17 cellular contexts compared by ENCODE assay signal in the genomic region with DNA sequence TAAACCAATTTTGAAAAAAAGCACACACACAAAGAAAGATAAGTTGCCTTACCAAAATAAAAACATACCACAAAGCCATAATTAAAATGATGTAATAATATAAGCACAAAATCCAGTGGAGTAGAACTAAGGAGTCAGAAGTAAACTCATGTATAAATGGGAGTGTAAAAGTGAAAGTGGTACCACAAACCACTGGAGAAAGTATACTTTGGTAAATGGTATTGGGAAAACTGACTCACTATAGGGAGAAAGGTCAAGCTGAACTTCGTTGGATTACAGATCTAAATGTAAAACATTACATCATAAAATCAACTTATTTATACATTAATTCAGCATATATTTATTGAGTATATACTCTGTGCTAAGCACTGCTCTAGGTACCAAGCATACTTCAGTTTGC. TPM values are rescaled to one million over a fixed set of nuclear protein-coding genes. Genes with fewer than 3 reads are reported as not detected.
DNase-seq lines count a peak whose midpoint lies in the region; ATAC-seq and TF ChIP-seq lines count a peak whose summit lies in the region.
"Had no signal": no experiment of that assay in that cellular context is flagged by ENCODE, and none has a peak within 500 bp of the region (broad histone marks: within the 10 kb centered on the region; RNA-seq: fewer than 3 reads in every experiment).

No MANE protein-coding gene starts in this region.

- H3K27me3 Mint-ChIP-seq in effector memory CD8-positive, alpha-beta T cell: no peaks in the 10 kb centered on the region

- H3F3A ChIP-seq in Loucy (ENCODE audit: low read depth): no peaks in the 10 kb centered on the region

- no peaks in the 10 kb centered on the region for H4K20me1 ChIP-seq in Loucy (ENCODE audit: insufficient read depth, low read length, poor library complexity, severe bottlenecking)

- no peaks in the 10 kb centered on the region for H3K27me3 ChIP-seq in Loucy (ENCODE audit: insufficient read depth, low read length, poor library complexity, severe bottlenecking)
- H3K27me3 ChIP-seq: SJSA1 had no signal

- H3K9ac ChIP-seq in Loucy (ENCODE audit: low read depth, low read length, poor library complexity, severe bottlenecking): no peak overlapping the region

- ATAC-seq in stimulated activated naive CD8-positive, alpha-beta T cell treated with anti-CD3 and anti-CD28 coated beads, Interleukin-15, Interleukin-2, amounts not matched to agents 100 U/mL and 50 U/mL, for 24 hours: no peak
- no peak for ATAC-seq in GM19395 (IDR thresholded peaks at IDR 0.05; ENCODE audit: unreplicated experiment)
- no peak for ATAC-seq in effector memory CD8-positive, alpha-beta T cell (replicated peaks)

- H3K4me3 ChIP-seq in Loucy (ENCODE audit: low read length, poor library complexity, severe bottlenecking): no peak overlapping the region
- H3K4me3 ChIP-seq in cardiac fibroblast (replicated peaks in 1 of 2; ENCODE audit: low read depth in 2 of 2, low read length in 2 of 2): no peak overlapping the region
- no peak overlapping the region for H3K4me3 ChIP-seq in fibroblast of villous mesenchyme (ENCODE audit: low read depth, low read length)
- H3K4me3 ChIP-seq: HAP-1, PC-9, SJSA1 had no signal

- no peak overlapping the region for H3K4me3 Mint-ChIP-seq in effector memory CD8-positive, alpha-beta T cell

- no peaks in the 10 kb centered on the region for H3K4me1 Mint-ChIP-seq in effector memory CD8-positive, alpha-beta T cell (ENCODE audit: low read depth in 2 of 2)

- H3K4me1 ChIP-seq in Loucy (ENCODE audit: insufficient read depth, low read length, poor library complexity, severe bottlenecking): no peaks in the 10 kb centered on the region
- H3K4me1 ChIP-seq: Caco-2, HAP-1, SJSA1 had no signal

- no peaks in the 10 kb centered on the region for H3K36me3 Mint-ChIP-seq in effector memory CD8-positive, alpha-beta T cell (ENCODE audit: insufficient read depth)

- peak overlapping the region; percentile 59; the same call in 1 of the 2 replicates for H2AFZ ChIP-seq in Loucy (ENCODE audit: low read length)
- H2AFZ ChIP-seq: PC-9 had no signal

- no peaks in the 10 kb centered on the region for H3K79me2 ChIP-seq in Loucy (ENCODE audit: insufficient read depth, low read length)

- H3K9me3 Mint-ChIP-seq in effector memory CD8-positive, alpha-beta T cell: peaks cover 6 to 13% of the 10 kb centered on the region in 2 donors

- no peak overlapping the region for H3K4me2 ChIP-seq in Loucy (ENCODE audit: low read depth, low read length, poor library complexity, severe bottlenecking)
- H3K4me2 ChIP-seq: PC-9 had no signal

- H3K9me2 ChIP-seq in Loucy (replicated peaks; ENCODE audit: low read depth, low read length): no peaks in the 10 kb centered on the region

- H3K27ac Mint-ChIP-seq in effector memory CD8-positive, alpha-beta T cell: no peak overlapping the region

- no peaks in the 10 kb centered on the region; the same call in 1 of the 2 replicates for H3K9me3 ChIP-seq in Loucy (ENCODE audit: insufficient read depth, low read depth, low read length)
- H3K9me3 ChIP-seq: Caco-2, HAP-1, SJSA1 had no signal

- TF ChIP-seq CTCF in Loucy (conservative IDR thresholded peaks at IDR 0.05; ENCODE audit: low read length): no peak
- TF ChIP-seq CTCF in cardiac fibroblast (IDR thresholded peaks at IDR 0.05; ENCODE audit: low read depth, low read length): no peak
- TF ChIP-seq CTCF in fibroblast of villous mesenchyme (IDR thresholded peaks at IDR 0.05; ENCODE audit: insufficient read depth, low read depth, low read length): no peak

- H3K36me3 ChIP-seq in Loucy (ENCODE audit: insufficient read depth, low read length): no peaks in the 10 kb centered on the region
- H3K36me3 ChIP-seq: HAP-1, SJSA1 had no signal

- peak; percentile 12 to 22 for DNase-seq in cardiac fibroblast (ENCODE audit: low read depth in 2 of 2)
- DNase-seq in fibroblast of villous mesenchyme (ENCODE audit: low read depth): peak; percentile 13
- DNase-seq in stromal cell of bone marrow (ENCODE audit: low read depth): peak; percentile 41
- no peak for DNase-seq in stimulated activated naive CD8-positive, alpha-beta T cell treated with anti-CD3 and anti-CD28 coated beads, Interleukin-15, Interleukin-2, amounts not matched to agents 100 U/mL and 50 U/mL, for 24 hours
- no peak for DNase-seq in effector memory CD8-positive, alpha-beta T cell
- DNase-seq: Caco-2, KBM-7, NCI-H1048, NCI-H146, NCI-H2081 treated with DMSO at 0.1 percent for 48 hours, NCI-H510A, NCI-H774, PC-9 had no signal

RNA-seq across cellular contexts. Expression of a gene that starts 46.3 kb away (rescaled TPM):
- 0.64 and 1.7 TPM in 2 replicates for total RNA-seq in fibroblast of villous mesenchyme
- total RNA-seq: PC-9 had no signal

Comparison
In these comparisons a context has a peak if more than half of its experiments do, and no peak if none do; other contexts are left out.
1. DNase-seq: peak in cardiac fibroblast (2 of 2), fibroblast of villous mesenchyme (single experiment) and stromal cell of bone marrow (single experiment); none in stimulated activated naive CD8-positive, alpha-beta T cell treated with anti-CD3 and anti-CD28 coated beads, Interleukin-15, Interleukin-2, amounts not matched to agents 100 U/mL and 50 U/mL, for 24 hours (single experiment) and effector memory CD8-positive, alpha-beta T cell (0 of 3).